In genomic region chr13:113500530-113501265, GRCh38 we compare ENCODE assay signal across 17 cellular contexts. TPM values are rescaled to one million over a fixed set of nuclear protein-coding genes. Genes with fewer than 3 reads are reported as not detected.
DNase-seq lines count a peak whose midpoint lies in the region; ATAC-seq and TF ChIP-seq lines count a peak whose summit lies in the region.
"Had no signal": no experiment of that assay in that cellular context is flagged by ENCODE, and none has a peak within 500 bp of the region (broad histone marks: within the 10 kb centered on the region; RNA-seq: fewer than 3 reads in every experiment).

No MANE protein-coding gene starts in this region.

- ATAC-seq in Right ventricle myocardium inferior, result peak; percentile 85
- peak; percentile 89 to 96 (median 90) for ATAC-seq in heart left ventricle
- peak; percentile 63 to 80 for ATAC-seq in right cardiac atrium
- no peak for ATAC-seq in HG03354 (IDR thresholded peaks at IDR 0.05; ENCODE audit: poor library complexity, severe bottlenecking, unreplicated experiment)
- no peak for ATAC-seq in HG03139 (IDR thresholded peaks at IDR 0.05; ENCODE audit: unreplicated experiment)
- ATAC-seq: GM12878 had no signal

- intact Hi-C loops in Right ventricle myocardium inferior (cut with DNase I), result no loop called here
- intact Hi-C loops in heart left ventricle (cut with DNase I), result no loop called here
- intact Hi-C loops in right cardiac atrium (cut with DNase I), result no loop called here
- intact Hi-C loops in testis (cut with DNase I; ENCODE audit: low total_unique reads), result no loop called here

- H3K9me3 ChIP-seq in right atrium auricular region (no peaks in the 10 kb centered on the region), heart left ventricle (no peaks in the 10 kb centered on the region), right cardiac atrium (ENCODE audit: control insufficient read depth, low read length) (no peaks in the 10 kb centered on the region), testis (no peaks in the 10 kb centered on the region)

- peak overlapping the region; percentile 82 for H3K27ac Mint-ChIP-seq in HFFc6
- H3K27ac Mint-ChIP-seq: CD4-positive, alpha-beta T cell had no signal

- H3K27ac ChIP-seq in right atrium auricular region (peak overlapping the region in 1 of 2 donors; percentile 60), heart left ventricle (peak overlapping the region; percentile 9 to 89 (median 66)), right cardiac atrium (ENCODE audit: low read length) (peak overlapping the region; percentile 14), testis (no peak overlapping the region)
- H3K27ac ChIP-seq: HL-60 had no signal

- no peak for DNase-seq in Right ventricle myocardium inferior (ENCODE audit: missing footprints)
- DNase-seq in right atrium auricular region (ENCODE audit: low spot score), result no peak
- no peak for DNase-seq in HFFc6
- peak in 4 of 5 donors; percentile 45 to 70 (median 58) for DNase-seq in heart left ventricle
- DNase-seq in right cardiac atrium, result no peak
- no peak for DNase-seq in testis
- DNase-seq: 8988T; AML-193; Calu3; CD4-positive, alpha-beta T cell; DMS 273 treated with DMSO at 0.1 percent for 48 hours; GOT3; H9 had no signal

- H3K27me3 ChIP-seq in right atrium auricular region (no peaks in the 10 kb centered on the region), heart left ventricle (no peaks in the 10 kb centered on the region), right cardiac atrium (ENCODE audit: control insufficient read depth, insufficient read depth) (no peaks in the 10 kb centered on the region), testis (no peaks in the 10 kb centered on the region)

- no peak for TF ChIP-seq CTCF in right atrium auricular region (IDR thresholded peaks at IDR 0.05)
- TF ChIP-seq CTCF in HFFc6 (IDR thresholded peaks at IDR 0.05), result no peak
- TF ChIP-seq CTCF in heart left ventricle (IDR thresholded peaks at IDR 0.05), result no peak
- TF ChIP-seq CTCF in testis (IDR thresholded peaks at IDR 0.05), result no peak

- H3K4me3 ChIP-seq in right atrium auricular region (no peak overlapping the region), heart left ventricle (no peak overlapping the region), right cardiac atrium (ENCODE audit: low read length) (no peak overlapping the region), testis (no peak overlapping the region)
- H3K4me3 ChIP-seq: GM12878 had no signal

- H3K36me3 Mint-ChIP-seq in HFFc6 (ENCODE audit: low read depth), result peaks cover 46% of the 10 kb centered on the region

- H3K4me1 Mint-ChIP-seq in HFFc6 (ENCODE audit: low read depth), result peaks cover 35% of the 10 kb centered on the region

- H3K27me3 Mint-ChIP-seq in HFFc6 (ENCODE audit: insufficient read depth), result no peaks in the 10 kb centered on the region
- H3K27me3 Mint-ChIP-seq: CD4-positive, alpha-beta T cell had no signal

- 48 to 61% (median 57%) methylated on average over 11 of the region's 11 CpGs for WGBS in heart left ventricle, 4 donors
- WGBS in right cardiac atrium, result 74% methylated on average over 11 of the region's 11 CpGs
- WGBS in testis, 2 donors, result 78 to 92% methylated on average over 11 of the region's 11 CpGs

- TF ChIP-seq POLR2A in heart left ventricle (IDR thresholded peaks at IDR 0.05), result no peak
- TF ChIP-seq POLR2A in testis (IDR thresholded peaks at IDR 0.05), result no peak

- H3K9me3 Mint-ChIP-seq in HFFc6, result no peaks in the 10 kb centered on the region
- H3K9me3 Mint-ChIP-seq: CD4-positive, alpha-beta T cell; H9 had no signal

- peaks cover 86% of the 10 kb centered on the region for H3K36me3 ChIP-seq in right atrium auricular region
- peaks cover 2 to 98% (median 91%) of the 10 kb centered on the region in 9 donors for H3K36me3 ChIP-seq in heart left ventricle
- H3K36me3 ChIP-seq in testis (ENCODE audit: low read depth, missing control alignments), result no peaks in the 10 kb centered on the region

- H3K4me1 ChIP-seq in right atrium auricular region, result peaks cover 0 to 12% of the 10 kb centered on the region in 2 donors
- peaks cover 0 to 44% (median 18%) of the 10 kb centered on the region in 12 donors for H3K4me1 ChIP-seq in heart left ventricle
- H3K4me1 ChIP-seq in right cardiac atrium (ENCODE audit: control insufficient read depth, insufficient read depth, low read length), result no peaks in the 10 kb centered on the region
- H3K4me1 ChIP-seq in testis, result no peaks in the 10 kb centered on the region

- no peak overlapping the region for H3K4me3 Mint-ChIP-seq in HFFc6
- H3K4me3 Mint-ChIP-seq: CD4-positive, alpha-beta T cell; H9 had no signal

RNA-seq across cellular contexts. Expression of gene DCUN1D2, which starts 10.2 kb away (rescaled TPM):
- total RNA-seq in Right ventricle myocardium inferior, result 194 TPM
- total RNA-seq in right atrium auricular region, result 10 to 100 TPM; 45.3 to 65.5 TPM
- 1 to 10 TPM; 7.6 to 9.3 (median 9.0) TPM for total RNA-seq in HFFc6 (2021; fragmentation: NEBNext Ultra II Directional; extraction: Animal tissue kit (Norgen Biotek cat#: 25700))
- 100 to 1,000 TPM in 7 of 9 donors, 10 to 100 TPM in 2; 95.4 to 247 (median 159) TPM for total RNA-seq in heart left ventricle
- 10 to 100 TPM; 68.7 to 83.9 TPM for polyA plus RNA-seq in heart left ventricle
- total RNA-seq in right cardiac atrium, result 100 to 1,000 TPM; 124 to 160 (median 142) TPM
- 91.6 TPM for polyA plus RNA-seq in right cardiac atrium
- total RNA-seq in testis, result 10 to 100 TPM; 65.9 to 78.5 TPM
- polyA plus RNA-seq in testis (ENCODE audit: insufficient read depth, low read depth, low replicate concordance), result 16.3 TPM

RNA-seq across cellular contexts. Expression of gene ADPRHL1, which starts 47.4 kb away (rescaled TPM):
- total RNA-seq in Right ventricle myocardium inferior (468 TPM), right atrium auricular region (100 to 1,000 TPM; 222 to 329 TPM), heart left ventricle (100 to 1,000 TPM; 329 to 774 (median 572) TPM), right cardiac atrium (100 to 1,000 TPM; 320 to 446 (median 375) TPM), testis (1 to 10 TPM; 6.6 to 9.3 TPM)
- total RNA-seq in HFFc6 (2021; fragmentation: NEBNext Ultra II Directional; extraction: Animal tissue kit (Norgen Biotek cat#: 25700)), result 1 to 10 TPM; 1.0 to 2.0 (median 1.5) TPM
- polyA plus RNA-seq in heart left ventricle (100 to 1,000 TPM; 160 to 252 TPM), right cardiac atrium (280 TPM), testis (ENCODE audit: insufficient read depth, low read depth, low replicate concordance) (6.2 TPM)

Comparison
In these comparisons a context has a peak if more than half of its experiments do, and no peak if none do; other contexts are left out.
1. DNase-seq: peak in heart left ventricle (4 of 5); none in Right ventricle myocardium inferior (single experiment), right atrium auricular region (single experiment), HFFc6 (single experiment), right cardiac atrium (0 of 3) and testis (single experiment).
2. ATAC-seq: peak in Right ventricle myocardium inferior (single experiment), heart left ventricle (4 of 4) and right cardiac atrium (2 of 2); none in HG03354 (single experiment) and HG03139 (single experiment).
3. H3K27ac ChIP-seq: peak in heart left ventricle (12 of 12) and right cardiac atrium (single experiment); none in testis (0 of 2).
4. RNA of gene DCUN1D2, which starts 10.2 kb away (total RNA-seq): 194 TPM in Right ventricle myocardium inferior (single experiment), 95.4 to 247 TPM in heart left ventricle, 124 to 160 TPM in right cardiac atrium, 65.9 to 78.5 TPM in testis and 45.3 to 65.5 TPM in right atrium auricular region; 7.6 to 9.3 TPM in HFFc6; every median in the first group is over 4 times any median in the second.
5. RNA of gene ADPRHL1, which starts 47.4 kb away (total RNA-seq): 329 to 774 TPM in heart left ventricle, 468 TPM in Right ventricle myocardium inferior (single experiment), 320 to 446 TPM in right cardiac atrium and 222 to 329 TPM in right atrium auricular region; 6.6 to 9.3 TPM in testis and 1.0 to 2.0 TPM in HFFc6; every median in the first group is over 10 times any median in the second.